18 cellular contexts compared by ENCODE assay signal in the genomic region with DNA sequence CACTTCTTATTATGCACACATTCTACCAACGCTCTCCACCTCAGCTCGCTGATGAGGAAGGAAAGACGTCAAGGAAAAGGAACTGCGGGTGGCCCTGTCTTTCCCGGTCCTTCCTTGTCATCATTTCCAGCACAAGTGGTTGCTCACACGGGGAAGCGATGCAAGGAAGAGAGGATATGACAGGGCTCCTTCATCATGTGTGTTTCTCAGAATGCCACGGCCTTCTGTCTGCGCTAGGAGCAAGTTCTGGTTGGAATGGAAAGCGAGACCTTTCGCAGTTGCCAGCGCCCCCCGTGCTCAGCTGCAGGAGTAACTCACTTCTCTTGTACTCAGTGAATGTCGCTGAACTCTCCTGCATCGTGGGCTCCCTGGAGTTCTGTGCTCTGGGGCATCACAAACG.
A peak's percentile ranks its signal among the peaks of the same experiment; 100 is the strongest.
DNase-seq lines count a peak whose midpoint lies in the region; ATAC-seq and TF ChIP-seq lines count a peak whose summit lies in the region.
"Had no signal": no experiment of that assay in that cellular context is flagged by ENCODE, and none has a peak within 500 bp of the region (broad histone marks: within the 10 kb centered on the region; RNA-seq: fewer than 3 reads in every experiment).

No MANE protein-coding gene starts in this region.

- TF ChIP-seq POLR2A in gastroesophageal sphincter (IDR thresholded peaks at IDR 0.05) (no peak), ovary (IDR thresholded peaks at IDR 0.05) (no peak), transverse colon (IDR thresholded peaks at IDR 0.05) (no peak), vagina (IDR thresholded peaks at IDR 0.05) (no peak)

- ATAC-seq in Right ventricle myocardium inferior (no peak), gastroesophageal sphincter (peak; percentile 28)

- no peaks in the 10 kb centered on the region for H3K36me3 Mint-ChIP-seq in osteocyte (ENCODE audit: unreplicated experiment)

- H3K27ac ChIP-seq in right atrium auricular region = peak overlapping the region in 1 of 2 donors; percentile 17
- H3K27ac ChIP-seq in gastroesophageal sphincter = peak overlapping the region in 3 of 4 donors; percentile 21 to 70 (median 31)
- no peak overlapping the region for H3K27ac ChIP-seq in ovary
- no peak overlapping the region for H3K27ac ChIP-seq in transverse colon
- no peak overlapping the region for H3K27ac ChIP-seq in vagina
- H3K27ac ChIP-seq: 22Rv1 had no signal

- peak; percentile 35 for DNase-seq in Right ventricle myocardium inferior (ENCODE audit: missing footprints)
- DNase-seq in right atrium auricular region (ENCODE audit: low spot score) = no peak
- DNase-seq in ovary = no peak
- no peak for DNase-seq in transverse colon
- no peak for DNase-seq in vagina (ENCODE audit: extremely low spot score in 2 of 2)
- no peak for DNase-seq in putamen (ENCODE audit: low spot score)
- DNase-seq in osteocyte (ENCODE audit: extremely low spot score, unreplicated experiment) = no peak
- DNase-seq: C1 segment of cervical spinal cord, EL, HFFc6, MM.1S, NCI-H1105, NCI-H187 treated with DMSO at 0.1 percent for 48 hours, NCI-H2171, NCI-H446 treated with DMSO at 0.1 percent for 48 hours, NCI-H774 had no signal

- no peaks in the 10 kb centered on the region for H3K27me3 ChIP-seq in right atrium auricular region
- peaks cover 4% of the 10 kb centered on the region for H3K27me3 ChIP-seq in gastroesophageal sphincter
- no peaks in the 10 kb centered on the region for H3K27me3 ChIP-seq in ovary
- no peaks in the 10 kb centered on the region for H3K27me3 ChIP-seq in transverse colon
- H3K27me3 ChIP-seq in vagina = no peaks in the 10 kb centered on the region

- peaks cover 53% of the 10 kb centered on the region for H3K4me1 Mint-ChIP-seq in osteocyte (ENCODE audit: unreplicated experiment)

- H3K9me3 Mint-ChIP-seq in osteocyte (ENCODE audit: unreplicated experiment) = no peaks in the 10 kb centered on the region
- H3K9me3 Mint-ChIP-seq: HFFc6 had no signal

- H3K27ac Mint-ChIP-seq in osteocyte (ENCODE audit: unreplicated experiment) = no peak overlapping the region
- H3K27ac Mint-ChIP-seq: HFFc6 had no signal

- no peak overlapping the region for H3K4me3 ChIP-seq in right atrium auricular region
- no peak overlapping the region for H3K4me3 ChIP-seq in gastroesophageal sphincter
- H3K4me3 ChIP-seq in ovary = no peak overlapping the region
- H3K4me3 ChIP-seq in transverse colon = no peak overlapping the region
- no peak overlapping the region for H3K4me3 ChIP-seq in vagina

- H3K4me1 ChIP-seq in right atrium auricular region (peaks cover 0 to 54% of the 10 kb centered on the region in 2 donors), gastroesophageal sphincter (peaks cover 0 to 33% (median 14%) of the 10 kb centered on the region in 3 donors), ovary (ENCODE audit: insufficient read depth) (peaks cover 5% of the 10 kb centered on the region), transverse colon (peaks cover 0 to 8% (median 0%) of the 10 kb centered on the region in 4 donors), vagina (peaks cover 40% of the 10 kb centered on the region)

- H3K36me3 ChIP-seq in right atrium auricular region = no peaks in the 10 kb centered on the region
- no peaks in the 10 kb centered on the region for H3K36me3 ChIP-seq in gastroesophageal sphincter
- H3K36me3 ChIP-seq in ovary = no peaks in the 10 kb centered on the region
- no peaks in the 10 kb centered on the region for H3K36me3 ChIP-seq in transverse colon
- no peaks in the 10 kb centered on the region for H3K36me3 ChIP-seq in vagina

- intact Hi-C loops in Right ventricle myocardium inferior (cut with DNase I) = no loop called here
- intact Hi-C loops in ovary (cut with DNase I) = no loop called here
- intact Hi-C loops in transverse colon (cut with DNase I; ENCODE audit: low total_unique reads) = no loop called here
- intact Hi-C loops in vagina (cut with DNase I) = loop anchor here (10.0 kb wide), 1 partner anchor 131 kb away; no protein-coding TSS in a partner anchor

- H3K9me3 ChIP-seq in right atrium auricular region = no peaks in the 10 kb centered on the region
- no peaks in the 10 kb centered on the region for H3K9me3 ChIP-seq in gastroesophageal sphincter
- no peaks in the 10 kb centered on the region for H3K9me3 ChIP-seq in ovary
- no peaks in the 10 kb centered on the region for H3K9me3 ChIP-seq in transverse colon
- no peaks in the 10 kb centered on the region for H3K9me3 ChIP-seq in vagina

- peaks cover 8% of the 10 kb centered on the region for H3K27me3 Mint-ChIP-seq in osteocyte (ENCODE audit: unreplicated experiment)

- in situ Hi-C loops in transverse colon (cut with MboI; ENCODE audit: low pct_ligation_motif_present in 1 of 4, low pct_unique_long_range_greater_than_20kb in 1 of 4, low sequenced_read_pairs in 3 of 4) = no loop called here

- no peak overlapping the region for H3K4me3 Mint-ChIP-seq in osteocyte (ENCODE audit: unreplicated experiment)
- H3K4me3 Mint-ChIP-seq: HFFc6 had no signal

- 56 to 65% methylated on average over 5 to 9 of the region's 16 CpGs for WGBS in gastroesophageal sphincter (ENCODE audit: low coverage in 1 of 2), 2 donors
- 87 to 93% (median 87%) methylated on average over 16 of the region's 16 CpGs for WGBS in ovary, 3 donors
- WGBS in transverse colon (ENCODE audit: low coverage in 1 of 2), 2 donors = 75 to 81% methylated on average over 7 to 16 of the region's 16 CpGs

- TF ChIP-seq CTCF in right atrium auricular region (IDR thresholded peaks at IDR 0.05) (no peak), gastroesophageal sphincter (IDR thresholded peaks at IDR 0.05) (no peak), ovary (IDR thresholded peaks at IDR 0.05) (no peak), transverse colon (IDR thresholded peaks at IDR 0.05) (no peak), vagina (IDR thresholded peaks at IDR 0.05) (no peak), osteocyte (IDR thresholded peaks at IDR 0.05) (no peak)

- TF ChIP-seq EP300 in gastroesophageal sphincter (IDR thresholded peaks at IDR 0.05) (no peak), ovary (IDR thresholded peaks at IDR 0.05) (peak; percentile 69), transverse colon (IDR thresholded peaks at IDR 0.05; ENCODE audit: low read depth) (peak; percentile 65)

Comparison
In these comparisons a context has a peak if more than half of its experiments do, and no peak if none do; other contexts are left out.
1. H3K27ac ChIP-seq: peak in gastroesophageal sphincter (3 of 4); none in ovary (0 of 2), transverse colon (0 of 4) and vagina (single experiment).